In the genomic region with DNA sequence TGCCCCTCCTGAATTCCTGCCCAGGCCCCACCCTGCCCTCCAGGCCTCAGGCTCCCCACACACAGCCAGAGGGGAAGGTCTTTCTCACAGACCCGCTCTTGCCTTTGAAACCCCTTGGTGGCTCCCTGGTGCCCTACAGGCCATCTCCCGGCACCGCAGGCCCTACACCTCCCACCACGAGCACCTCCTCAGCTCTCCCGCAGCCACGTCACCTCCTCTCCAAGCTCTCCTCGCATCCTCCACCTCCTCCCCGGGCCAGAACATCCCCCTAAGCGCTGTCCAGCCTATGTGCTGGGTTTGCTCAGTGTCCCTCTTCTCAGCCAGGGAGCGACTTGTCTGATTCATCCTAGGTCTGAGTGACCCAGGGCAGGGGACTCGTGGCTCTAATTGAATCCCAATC, we compare ENCODE assay signal across 16 cellular contexts.
DNase-seq lines count a peak whose midpoint lies in the region; ATAC-seq and TF ChIP-seq lines count a peak whose summit lies in the region.
"Had no signal": no experiment of that assay in that cellular context is flagged by ENCODE, and none has a peak within 500 bp of the region (broad histone marks: within the 10 kb centered on the region; RNA-seq: fewer than 3 reads in every experiment).

No MANE protein-coding gene starts in this region.

- H3K36me3 Mint-ChIP-seq in HFFc6 (ENCODE audit: low read depth) = no peaks in the 10 kb centered on the region
- no peaks in the 10 kb centered on the region for H3K36me3 Mint-ChIP-seq in WTC11
- H3K36me3 Mint-ChIP-seq in nephron (ENCODE audit: low read depth) = no peaks in the 10 kb centered on the region

- H3K9me3 Mint-ChIP-seq in HFFc6 (no peaks in the 10 kb centered on the region), WTC11 (no peaks in the 10 kb centered on the region), nephron (no peaks in the 10 kb centered on the region)
- H3K9me3 Mint-ChIP-seq: activated T-cell treated with anti-CD3 and anti-CD28 coated beads, Interleukin-2, amount 50 U/mL, for 72 hours; neural crest cell had no signal

- POLR2A ChIA-PET in WTC11 (lab: Charles Lee) = no interaction called here

- no peak overlapping the region for H3K4me3 ChIP-seq in dorsolateral prefrontal cortex
- H3K4me3 ChIP-seq in MG63 = no peak overlapping the region
- H3K4me3 ChIP-seq: BLaER1 treated with 17β-estradiol and CSF1 and Interleukin-3, amounts not matched to agents 10 nM and 100 nM; SJCRH30 had no signal

- peak; percentile 78 for DNase-seq in ELF-1 (ENCODE audit: low read depth, low spot score)
- DNase-seq in HFFc6 = peak; percentile 32
- peak; percentile 42 for DNase-seq in WTC11 (ENCODE audit: low spot score)
- DNase-seq in activated gamma-delta T cell treated with Interleukin-2 at 50 U/mL for 16 hours = no peak
- no peak for DNase-seq in dorsolateral prefrontal cortex
- DNase-seq in MG63 = no peak
- DNase-seq: activated CD4-positive, alpha-beta T cell treated with anti-CD3 and anti-CD28 coated beads, Interleukin-2, amount 50 U/mL, for 4 hours; activated T-cell treated with anti-CD3 and anti-CD28 coated beads, Interleukin-2, amount 50 U/mL, for 72 hours; cerebellar nuclear complex; right cardiac atrium; T1000 had no signal

- no peaks in the 10 kb centered on the region for H3K9me3 ChIP-seq in MG63
- H3K9me3 ChIP-seq: BLaER1 treated with 17β-estradiol and CSF1 and Interleukin-3, amounts not matched to agents 10 nM and 100 nM; SJCRH30 had no signal

- H3K4me3 Mint-ChIP-seq in HFFc6 (no peak overlapping the region), WTC11 (no peak overlapping the region), nephron (peak overlapping the region in 2 of 3 experiments; percentile 8 to 15)
- H3K4me3 Mint-ChIP-seq: activated T-cell treated with anti-CD3 and anti-CD28 coated beads, Interleukin-2, amount 50 U/mL, for 72 hours; neural crest cell had no signal

- intact Hi-C loops in dorsolateral prefrontal cortex (cut with DNase I) = no loop called here

- H3K4me1 Mint-ChIP-seq in HFFc6 (ENCODE audit: low read depth) (peaks cover 17% of the 10 kb centered on the region), WTC11 (peaks cover 9% of the 10 kb centered on the region), nephron (peaks cover 51% of the 10 kb centered on the region)

- TF ChIP-seq CTCF in HFFc6 (IDR thresholded peaks at IDR 0.05) (0 out of 2 replicates have a peak, but pooled peaks have one; percentile 10), WTC11 (IDR thresholded peaks at IDR 0.05) (no peak), nephron (IDR thresholded peaks at IDR 0.05; ENCODE audit: unreplicated experiment in 3 of 3) (no peak), dorsolateral prefrontal cortex (IDR thresholded peaks at IDR 0.05 in 54 of 56, conservative IDR thresholded peaks at IDR 0.05 in 2 of 56; ENCODE audit: low read depth in 1 of 56, partially characterized antibody in 56 of 56) (no peak)

- CTCF ChIA-PET in WTC11 (lab: Charles Lee) = interaction anchor here (1.0 to 2.5 kb wide), 7 partner anchors 13 to 157 kb away, joined by 3 to 17 read pairs (median 3); no protein-coding TSS in a partner anchor

- no peaks in the 10 kb centered on the region for H3K36me3 ChIP-seq in MG63
- H3K36me3 ChIP-seq: BLaER1 treated with 17β-estradiol and CSF1 and Interleukin-3, amounts not matched to agents 10 nM and 100 nM; SJCRH30 had no signal

- peak; percentile 76 for ATAC-seq in WTC11
- ATAC-seq in HG03108 (IDR thresholded peaks at IDR 0.05; ENCODE audit: unreplicated experiment) = no peak
- ATAC-seq: activated T-cell treated with anti-CD3 and anti-CD28 coated beads, Interleukin-2, amount 50 U/mL, for 72 hours had no signal

- H3K27me3 Mint-ChIP-seq in HFFc6 (ENCODE audit: insufficient read depth) = peaks cover 27% of the 10 kb centered on the region
- peaks cover 5% of the 10 kb centered on the region for H3K27me3 Mint-ChIP-seq in WTC11 (ENCODE audit: low read depth)
- peaks cover 54% of the 10 kb centered on the region for H3K27me3 Mint-ChIP-seq in nephron (ENCODE audit: low read depth)

- no peak overlapping the region for H3K27ac Mint-ChIP-seq in HFFc6
- peak overlapping the region; percentile 85; the same call in 1 of the 2 replicates for H3K27ac Mint-ChIP-seq in WTC11
- peak overlapping the region in 2 of 3 experiments; percentile 89 to 90 for H3K27ac Mint-ChIP-seq in nephron
- H3K27ac Mint-ChIP-seq: activated T-cell treated with anti-CD3 and anti-CD28 coated beads, Interleukin-2, amount 50 U/mL, for 72 hours had no signal

- H3K27ac ChIP-seq in dorsolateral prefrontal cortex = no peak overlapping the region
- H3K27ac ChIP-seq: BLaER1 treated with 17β-estradiol and CSF1 and Interleukin-3, amounts not matched to agents 10 nM and 100 nM; SJCRH30 had no signal

- H3K27me3 ChIP-seq in dorsolateral prefrontal cortex (no peaks in the 10 kb centered on the region), MG63 (no peaks in the 10 kb centered on the region)
- H3K27me3 ChIP-seq: BLaER1 treated with 17β-estradiol and CSF1 and Interleukin-3, amounts not matched to agents 10 nM and 100 nM had no signal

TF ChIP-seq in WTC11, 78 proteins besides CTCF, POLR2A, EP300 and RAD21:
- TF ChIP-seq ATF1 (CRISPR knock-in tag; IDR thresholded peaks at IDR 0.05) = no peak

Comparison
In these comparisons a context has a peak if more than half of its experiments do, and no peak if none do; other contexts are left out.
1. DNase-seq: peak in ELF-1 (single experiment), HFFc6 (single experiment) and WTC11 (single experiment); none in activated gamma-delta T cell treated with Interleukin-2 at 50 U/mL for 16 hours (single experiment), dorsolateral prefrontal cortex (0 of 10) and MG63 (single experiment).
2. H3K4me3 Mint-ChIP-seq: peak in nephron (2 of 3); none in HFFc6 (single experiment) and WTC11 (single experiment).